Comparison of ENCODE assay signal across 8 cellular contexts in the genomic region with DNA sequence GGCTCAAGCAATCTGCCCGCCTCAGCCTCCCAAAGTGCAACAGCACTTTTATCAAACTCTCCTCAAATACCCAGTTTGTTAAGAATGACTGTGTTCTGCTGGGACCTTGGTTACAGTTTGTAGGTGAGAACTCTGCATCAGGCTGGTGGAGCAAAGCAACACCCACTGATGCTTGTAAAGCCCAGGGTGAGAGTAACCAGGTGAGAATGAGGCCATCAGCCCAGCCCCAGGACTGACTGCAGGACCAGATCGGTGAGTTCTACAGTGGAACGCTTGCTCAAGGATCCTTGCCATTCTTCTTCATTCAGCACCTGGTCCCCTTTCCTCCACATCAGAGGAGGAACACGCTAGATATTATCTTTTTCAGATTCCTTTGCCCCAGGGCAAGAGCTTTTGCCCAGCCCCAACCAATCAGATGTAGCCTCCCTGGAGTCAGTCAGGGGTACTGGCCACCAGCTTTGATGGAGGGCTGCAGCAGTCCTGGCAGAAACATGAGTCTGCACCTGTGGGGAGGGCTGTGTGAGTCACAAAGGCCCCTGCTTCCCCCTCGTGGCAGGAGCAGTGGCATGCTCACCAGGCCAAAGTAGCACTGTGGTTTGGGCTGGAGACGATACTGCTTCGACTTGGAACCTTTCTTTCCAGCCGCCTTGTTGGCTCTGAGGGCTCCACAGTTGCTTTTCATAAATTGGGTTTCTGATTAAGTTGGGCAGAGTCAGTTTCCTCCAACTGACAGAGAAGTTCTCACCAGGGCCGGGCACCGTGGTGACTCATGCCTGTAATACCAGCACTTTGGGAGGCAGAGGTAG. TPM values are rescaled to one million over a fixed set of nuclear protein-coding genes. Genes with fewer than 3 reads are reported as not detected.
A peak's percentile ranks its signal among the peaks of the same experiment; 100 is the strongest.
DNase-seq lines count a peak whose midpoint lies in the region; FAIRE-seq and TF ChIP-seq lines count a peak whose summit lies in the region.

No MANE protein-coding gene starts in this region.

- intact Hi-C loops in MCF 10A (cut with micrococcal nuclease): loop anchor here (1.0 kb wide), 1 partner anchor 42 kb away; no protein-coding TSS in a partner anchor

- H3K27ac Mint-ChIP-seq in MCF 10A (ENCODE audit: low read depth, unreplicated experiment): peak overlapping the region; percentile 59

- H3K4me3 Mint-ChIP-seq in MCF 10A (ENCODE audit: unreplicated experiment): peak overlapping the region; percentile 35

- no peaks in the 10 kb centered on the region for H3K9me3 Mint-ChIP-seq in MCF 10A (ENCODE audit: unreplicated experiment)

- H3K27me3 Mint-ChIP-seq in MCF 10A (ENCODE audit: insufficient read depth, unreplicated experiment): no peaks in the 10 kb centered on the region

- H3K4me3 ChIP-seq in GM12875 (ENCODE audit: low read depth, low read length): no peak overlapping the region

- BruUV-seq in MCF 10A (replicated peaks; lab: Mats Ljungman, UMichigan): no TSS peak

- peaks cover 14% of the 10 kb centered on the region for H3K4me1 Mint-ChIP-seq in MCF 10A (ENCODE audit: insufficient read depth, unreplicated experiment)

- CTCF ChIA-PET in MCF 10A (lab: Yijun Ruan, JAX): interaction anchor here (0.6 to 2.5 kb wide), 11 partner anchors 11 to 1051 kb away, joined by 3 to 12 read pairs (median 3); partner anchors contain the start of genes CCDC51 and TMA7

- FAIRE-seq in A204.1 (lab: Jason Lieb, UNC): peak; percentile 97

- H3K27ac ChIP-seq in VCaP: peak overlapping the region; percentile 55

- H3K36me3 Mint-ChIP-seq in MCF 10A (ENCODE audit: insufficient read depth, unreplicated experiment): no peaks in the 10 kb centered on the region

- peak; percentile 79 for DNase-seq in LHCN-M2 (ENCODE audit: low read depth)
- DNase-seq in MCF 10A (ENCODE audit: unreplicated experiment): peak; percentile 84
- DNase-seq in left kidney (ENCODE audit: low read depth, low spot score): peak; percentile 86
- DNase-seq in stimulated activated CD8-positive, alpha-beta memory T cell treated with anti-CD3 and anti-CD28 coated beads, Interleukin-12 subunit alpha, Interleukin-12 subunit beta, amount 100 ng/mL, for 4 hours (ENCODE audit: low read depth): peak; percentile 49
- DNase-seq in putamen (ENCODE audit: low spot score): no peak

- TF ChIP-seq CTCF in GM12875 (IDR thresholded peaks at IDR 0.05; ENCODE audit: borderline replicate concordance, insufficient read depth, low read depth, low read length) (peak; percentile 83), VCaP (conservative IDR thresholded peaks at IDR 0.05) (peak; percentile 78), MCF 10A (IDR thresholded peaks at IDR 0.05; ENCODE audit: unreplicated experiment) (peak; percentile 36)

- POLR2A ChIA-PET in MCF 10A (lab: Yijun Ruan, JAX): interaction anchor here (0.6 to 2.9 kb wide), 5 partner anchors 26 to 903 kb away, joined by 3 to 14 read pairs (median 4); partner anchors contain the start of genes ATRIP and CCDC51

RNA-seq across cellular contexts. Expression of gene SHISA5, which starts 3.5 kb away (rescaled TPM):
- total RNA-seq in LHCN-M2 (2014; rRNA removed) (192 and 227 TPM in 2 replicates), MCF 10A (2022) (131 and 170 TPM in 2 replicates)
- polyA plus RNA-seq in LHCN-M2 (2012): 259 TPM

RNA-seq across cellular contexts. Expression of gene PFKFB4, which starts 49.1 kb away (rescaled TPM):
- total RNA-seq in LHCN-M2 (2014; rRNA removed) (22.1 and 22.6 TPM in 2 replicates), MCF 10A (2022) (3.4 and 4.6 TPM in 2 replicates)
- 18.5 TPM for polyA plus RNA-seq in LHCN-M2 (2012)

RNA-seq across cellular contexts. Expression of gene UCN2, which starts 56.1 kb away (rescaled TPM):
- total RNA-seq in LHCN-M2 (2014; rRNA removed) (1.7 and 1.8 TPM in 2 replicates), MCF 10A (2022) (1.5 and 3.8 TPM in 2 replicates)
- polyA plus RNA-seq in LHCN-M2 (2012): 0.78 TPM
